Comparison of ENCODE assay signal across 11 cellular contexts in genomic region chr20:17867546-17867945, GRCh38.
"Had no signal": no experiment of that assay in that cellular context is flagged by ENCODE, and none has a peak within 500 bp of the region (broad histone marks: within the 10 kb centered on the region; RNA-seq: fewer than 3 reads in every experiment).

No MANE protein-coding gene starts in this region.

- H3K9me3 ChIP-seq: esophagus muscularis mucosa had no signal

- H3K27me3 ChIP-seq: esophagus muscularis mucosa had no signal

- H3K36me3 ChIP-seq: esophagus muscularis mucosa had no signal

- H3K4me3 ChIP-seq: esophagus muscularis mucosa had no signal

- DNase-seq: activated CD4-positive, alpha-beta T cell treated with anti-CD3 and anti-CD28 coated beads, Interleukin-2, amount 10 ng/mL, durations not matched to agents 7 days and 5 days; activated CD8-positive, alpha-beta memory T cell treated with anti-CD3 and anti-CD28 coated beads, Interleukin-2, amount 50 U/mL, for 48 hours; activated naive CD4-positive, alpha-beta T cell treated with Interleukin-2 at 50 U/mL for 16 hours; aorta; cortex of kidney; effector CD4-positive, alpha-beta T cell; immature natural killer cell; naive B cell; stimulated activated CD4-positive, alpha-beta T cell treated with anti-CD3 and anti-CD28 coated beads, Interleukin-1b, Interleukin-23, amount 100 ng/mL, for 48 hours; stimulated activated naive CD8-positive, alpha-beta T cell treated with anti-CD3 and anti-CD28 coated beads, Interleukin-15, amount 100 ng/mL, for 72 hours had no signal
